Comparison of ENCODE assay signal across 15 cellular contexts in the genomic region with DNA sequence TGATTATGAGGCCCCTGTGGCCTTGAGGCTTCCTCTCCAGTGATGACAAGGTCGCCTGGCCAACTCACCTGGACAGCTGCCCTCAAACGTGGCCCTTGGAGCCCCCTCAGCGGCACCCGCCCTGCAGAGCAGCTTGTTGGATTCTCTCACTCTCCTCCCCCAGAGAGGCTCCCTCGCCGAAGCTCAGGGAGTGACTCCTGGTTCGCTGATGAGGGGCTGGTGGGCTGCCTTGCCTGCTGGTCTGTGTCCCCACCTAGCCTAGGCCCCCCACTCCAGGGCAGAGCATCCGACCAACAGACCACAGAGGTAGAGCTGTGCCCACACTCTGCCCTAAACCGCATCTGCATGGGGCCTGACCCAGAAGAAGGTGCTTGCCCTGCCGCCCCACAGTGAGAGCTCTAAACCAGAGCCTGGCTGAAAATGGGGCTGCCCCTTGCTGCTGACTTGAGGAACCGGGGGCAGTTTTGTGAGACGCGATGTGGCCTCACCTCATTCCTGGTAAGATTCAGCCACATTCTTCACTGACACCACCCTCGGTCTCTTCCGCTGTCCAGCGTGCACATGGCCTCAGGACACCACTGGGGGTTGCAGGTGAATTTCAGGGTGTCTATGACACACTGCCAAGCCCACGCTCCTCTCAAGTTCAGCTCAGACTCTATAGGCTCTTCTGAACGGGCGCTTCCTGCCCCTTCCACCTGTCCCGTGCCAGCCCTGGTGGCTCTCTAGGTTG.
A peak's percentile ranks its signal among the peaks of the same experiment; 100 is the strongest.
DNase-seq lines count a peak whose midpoint lies in the region; ATAC-seq and TF ChIP-seq lines count a peak whose summit lies in the region.
"Had no signal": no experiment of that assay in that cellular context is flagged by ENCODE, and none has a peak within 500 bp of the region (broad histone marks: within the 10 kb centered on the region; RNA-seq: fewer than 3 reads in every experiment).

No MANE protein-coding gene starts in this region.

- DNase-seq in GM10266 (ENCODE audit: extremely low spot score), result peak; percentile 52
- DNase-seq in immature natural killer cell, result peak; percentile 56 to 62 (median 58)
- DNase-seq in coronary artery (ENCODE audit: low spot score), result no peak
- DNase-seq in NCI-H1105 treated with DMSO at 0.1 percent for 48 hours (lab: John Stamatoyannopoulos, UW), result no peak
- DNase-seq in HK-2 (ENCODE audit: unreplicated experiment), result no peak
- DNase-seq: activated CD4-positive, alpha-beta T cell treated with anti-CD3 and anti-CD28 coated beads, Interleukin-2, amount 50 U/mL, for 48 hours; activated gamma-delta T cell treated with Interleukin-2 at 50 U/mL for 16 hours; NCI-H1417 treated with DMSO at 0.1 percent for 48 hours; stimulated activated CD4-positive, alpha-beta T cell treated with anti-CD3 and anti-CD28 coated beads, Interleukin-2, amount 100 ng/mL, for 48 hours; stimulated activated naive CD4-positive, alpha-beta T cell; T-helper 17 cell had no signal

- H3K4me1 Mint-ChIP-seq in immature natural killer cell, result peaks cover 34 to 51% of the 10 kb centered on the region in 2 donors
- H3K4me1 Mint-ChIP-seq: T-helper 17 cell had no signal

- H3K36me3 Mint-ChIP-seq in immature natural killer cell, result peaks cover 14 to 18% (median 18%) of the 10 kb centered on the region in 3 donors

- TF ChIP-seq CTCF in GM10266 (IDR thresholded peaks at IDR 0.05; ENCODE audit: control insufficient read depth, insufficient read depth, low read depth, missing control alignments) (no peak), coronary artery (IDR thresholded peaks at IDR 0.05) (no peak)

- H3K27ac ChIP-seq in coronary artery, result peak overlapping the region in 1 of 2 donors; percentile 12
- H3K27ac ChIP-seq: RWPE1 had no signal

- H3K9me3 Mint-ChIP-seq in immature natural killer cell, result peaks cover 8 to 22% (median 15%) of the 10 kb centered on the region in 6 donors

- H3K4me3 ChIP-seq in coronary artery, result no peak overlapping the region

- H3K27ac Mint-ChIP-seq in immature natural killer cell, result peak overlapping the region; percentile 50 to 87 (median 78)
- H3K27ac Mint-ChIP-seq: T-helper 17 cell had no signal

- peaks cover 4 to 7% (median 6%) of the 10 kb centered on the region in 3 donors for H3K27me3 Mint-ChIP-seq in immature natural killer cell (ENCODE audit: low read depth in 3 of 3)
- H3K27me3 Mint-ChIP-seq: T-helper 17 cell had no signal

- H3K4me3 Mint-ChIP-seq in immature natural killer cell, result peak overlapping the region; percentile 53 to 73 (median 61)
- H3K4me3 Mint-ChIP-seq: T-helper 17 cell had no signal

- no peak for TF ChIP-seq POLR2A in GM18505 (IDR thresholded peaks at IDR 0.05; ENCODE audit: borderline replicate concordance, extremely low read depth, insufficient read depth, insufficient read length)

- ATAC-seq in GM19463 (IDR thresholded peaks at IDR 0.05; ENCODE audit: unreplicated experiment) (peak; percentile 67), HG02981 (IDR thresholded peaks at IDR 0.05; ENCODE audit: unreplicated experiment) (peak; percentile 45), GM18505 (IDR thresholded peaks at IDR 0.05; ENCODE audit: unreplicated experiment) (no peak)
- ATAC-seq: T-helper 17 cell had no signal

Comparison
In these comparisons a context has a peak if more than half of its experiments do, and no peak if none do; other contexts are left out.
1. DNase-seq: peak in GM10266 (single experiment) and immature natural killer cell (3 of 3); none in coronary artery (single experiment), NCI-H1105 treated with DMSO at 0.1 percent for 48 hours (single experiment) and HK-2 (single experiment).